In genomic region chr2:120312861-120313694, GRCh38 we compare ENCODE assay signal across 8 cellular contexts. TPM values are rescaled to one million over a fixed set of nuclear protein-coding genes. Genes with fewer than 3 reads are reported as not detected.
DNase-seq lines count a peak whose midpoint lies in the region; ATAC-seq, FAIRE-seq and TF ChIP-seq lines count a peak whose summit lies in the region.

No MANE protein-coding gene starts in this region.

- no peaks in the 10 kb centered on the region; the same call in 2 of the 3 replicates for H3K9me3 Mint-ChIP-seq in GM23338

- H3K4me3 ChIP-seq in GM23338: peak overlapping the region; percentile 53
- peak overlapping the region; percentile 69 for H3K4me3 ChIP-seq in right cardiac atrium (ENCODE audit: low read length)

- H3K27ac Mint-ChIP-seq in GM23338: no peak overlapping the region

- H3K4me2 ChIP-seq in GM23338: peak overlapping the region; percentile 87

- H3K27me3 ChIP-seq in GM23338 (ENCODE audit: insufficient read depth) (peaks cover 55% of the 10 kb centered on the region), right cardiac atrium (ENCODE audit: control insufficient read depth, insufficient read depth) (no peaks in the 10 kb centered on the region)

- H3K9me2 ChIP-seq in GM23338 (ENCODE audit: insufficient read depth): no peaks in the 10 kb centered on the region

- DNase-seq in D721Med (ENCODE audit: insufficient read length, low spot score): peak; percentile 60
- DNase-seq in GM23338 (ENCODE audit: low spot score): peak; percentile 90
- peak; percentile 78 for DNase-seq in NCI-H1105 (lab: John Stamatoyannopoulos, UW)
- DNase-seq in T-helper 22 cell (ENCODE audit: low read depth): peak; percentile 14
- peak in 55 of 58 donors; percentile 39 to 90 (median 69) for DNase-seq in anterior cingulate cortex (lab: John Stamatoyannopoulos, UW)
- peak; percentile 82 to 93 (median 91) for DNase-seq in right cardiac atrium
- DNase-seq in pulmonary artery endothelial cell (ENCODE audit: low read depth, low spot score): peak; percentile 52
- DNase-seq in ureter (ENCODE audit: low spot score): peak; percentile 87

- intact Hi-C loops in right cardiac atrium (cut with DNase I): loop anchor here in 2 of 4 donors (5.0 to 10.0 kb wide), 3 partner anchors 58 to 206 kb away; partner anchors contain the start of genes RALB (in 1 of the 2) and TMEM185B (in 1 of the 2)

- H3F3A ChIP-seq in GM23338 (replicated peaks; ENCODE audit: low read depth): no peaks in the 10 kb centered on the region

- H3K36me3 ChIP-seq in GM23338 (ENCODE audit: insufficient read depth): no peaks in the 10 kb centered on the region

- TF ChIP-seq CTCF in D721Med (IDR thresholded peaks at IDR 0.05; ENCODE audit: insufficient read depth, missing control alignments) (peak; percentile 99), GM23338 (conservative IDR thresholded peaks at IDR 0.05; ENCODE audit: low read depth in 2 of 2) (peak; percentile 90 to 96)

- ATAC-seq in GM23338 (peak; percentile 81), right cardiac atrium (peak; percentile 76 to 80)

- H3K4me1 Mint-ChIP-seq in GM23338: peaks cover 16% of the 10 kb centered on the region

- no peak for FAIRE-seq in D721Med (lab: Jason Lieb, UNC)

- H3K9me3 ChIP-seq in right cardiac atrium (ENCODE audit: control insufficient read depth, low read length): no peaks in the 10 kb centered on the region

- H3K27me3 Mint-ChIP-seq in GM23338 (ENCODE audit: insufficient read depth, low read depth, poor library complexity): peaks cover 57% of the 10 kb centered on the region

- peak overlapping the region; percentile 94 for H2AFZ ChIP-seq in GM23338

- WGBS in right cardiac atrium: 7% methylated on average over 37 of the region's 37 CpGs

- H3K36me3 Mint-ChIP-seq in GM23338 (ENCODE audit: low read depth): no peaks in the 10 kb centered on the region

- no peaks in the 10 kb centered on the region for H3K79me2 ChIP-seq in GM23338 (replicated peaks; ENCODE audit: insufficient read depth)

- H4K20me1 ChIP-seq in GM23338 (replicated peaks; ENCODE audit: insufficient read depth): peaks cover 4% of the 10 kb centered on the region

- peak overlapping the region; percentile 70 for H3K4me3 Mint-ChIP-seq in GM23338

- H3K27ac ChIP-seq in GM23338 (ENCODE audit: low read depth): no peak overlapping the region
- H3K27ac ChIP-seq in right cardiac atrium (ENCODE audit: low read length): no peak overlapping the region

- no peaks in the 10 kb centered on the region; the same call in 1 of the 2 replicates for H3K4me1 ChIP-seq in GM23338 (ENCODE audit: insufficient read depth)
- H3K4me1 ChIP-seq in right cardiac atrium (ENCODE audit: control insufficient read depth, insufficient read depth, low read length): no peaks in the 10 kb centered on the region

TF ChIP-seq in GM23338, 12 proteins besides CTCF, POLR2A, EP300 and RAD21:
- TF ChIP-seq EZH2 (IDR thresholded peaks at IDR 0.05; ENCODE audit: low read depth, unreplicated experiment) (peak; percentile 48), JUNB (IDR thresholded peaks at IDR 0.05; ENCODE audit: unreplicated experiment) (no peak)

RNA-seq across cellular contexts. Expression of gene INHBB, which starts 32.9 kb away (rescaled TPM):
- 0.16 and 0.21 TPM in 2 replicates for total RNA-seq in GM23338 (2014; rRNA removed; shearing (Covaris generic))
- polyA plus RNA-seq in GM23338 (2016; fragmentation: Nextera tagmentation; extraction: Ambion mirVana): 0.16 TPM in 1 of 2 replicates, not detected in the other
- total RNA-seq in right cardiac atrium: 1 to 10 TPM; 1.4 to 2.5 (median 2.0) TPM
- polyA plus RNA-seq in right cardiac atrium: 2.4 TPM
- total RNA-seq in pulmonary artery endothelial cell: 0.25 and 1.7 TPM in 2 replicates
- total RNA-seq in ureter: 10.8 TPM

Comparison
In these comparisons a context has a peak if more than half of its experiments do, and no peak if none do; other contexts are left out.
1. DNase-seq: peak in every context shown above with its lines; median percentile 91 in right cardiac atrium; 90 in GM23338; 87 in ureter; 78 in NCI-H1105; 69 in anterior cingulate cortex; 60 in D721Med; 52 in pulmonary artery endothelial cell; 14 in T-helper 22 cell.